Comparison of ENCODE assay signal across 9 cellular contexts in genomic region chr2:143083636-143084035, GRCh38. TPM values are rescaled to one million over a fixed set of nuclear protein-coding genes. Genes with fewer than 3 reads are reported as not detected.
DNase-seq lines count a peak whose midpoint lies in the region; ATAC-seq and TF ChIP-seq lines count a peak whose summit lies in the region.
"Had no signal": no experiment of that assay in that cellular context is flagged by ENCODE, and none has a peak within 500 bp of the region (broad histone marks: within the 10 kb centered on the region; RNA-seq: fewer than 3 reads in every experiment).

No MANE protein-coding gene starts in this region.

- H3K36me3 ChIP-seq in right atrium auricular region, result no peaks in the 10 kb centered on the region

- H3K27ac ChIP-seq in right atrium auricular region, result no peak overlapping the region
- H3K27ac ChIP-seq: C4-2B had no signal

- H3K27me3 Mint-ChIP-seq in activated CD8-positive, alpha-beta memory T cell treated with anti-CD3 and anti-CD28 coated beads, Interleukin-2, amount 10 ng/mL, durations not matched to agents 7 days and 5 days, result no peaks in the 10 kb centered on the region
- no peaks in the 10 kb centered on the region for H3K27me3 Mint-ChIP-seq in stimulated activated memory B cell treated with anti-CD40 and anti-IgM and Interleukin-4, amounts not matched to agents 10 μg/mL and 1 μg/mL and 100 μg/mL, for 72 hours

- H3K4me3 ChIP-seq in NB4 (ENCODE audit: low read depth, low read length), result no peak overlapping the region
- no peak overlapping the region for H3K4me3 ChIP-seq in right atrium auricular region

- H3K4me1 ChIP-seq in right atrium auricular region, result no peaks in the 10 kb centered on the region

- H3K9me3 ChIP-seq in right atrium auricular region, result peaks cover 0 to 9% of the 10 kb centered on the region in 2 donors

- CTCF ChIA-PET in activated CD8-positive, alpha-beta memory T cell treated with anti-CD3 and anti-CD28 coated beads, Interleukin-2, amount 10 ng/mL, durations not matched to agents 7 days and 5 days (lab: Charles Lee), result interaction anchor here (0.7 to 3.8 kb wide), 7 partner anchors 13 to 176 kb away, joined by 3 to 13 read pairs (median 5); no protein-coding TSS in a partner anchor

- TF ChIP-seq CTCF in NB4 (IDR thresholded peaks at IDR 0.05; ENCODE audit: low read depth, low read length) (no peak), right atrium auricular region (IDR thresholded peaks at IDR 0.05) (no peak)

- peak overlapping the region; percentile 71 for H3K27ac Mint-ChIP-seq in activated CD8-positive, alpha-beta memory T cell treated with anti-CD3 and anti-CD28 coated beads, Interleukin-2, amount 10 ng/mL, durations not matched to agents 7 days and 5 days
- no peak overlapping the region for H3K27ac Mint-ChIP-seq in stimulated activated memory B cell treated with anti-CD40 and anti-IgM and Interleukin-4, amounts not matched to agents 10 μg/mL and 1 μg/mL and 100 μg/mL, for 72 hours

- TF ChIP-seq POLR2A in NB4 (IDR thresholded peaks at IDR 0.05; ENCODE audit: extremely low read depth, insufficient read length), result no peak

- H3K27me3 ChIP-seq in right atrium auricular region, result no peaks in the 10 kb centered on the region

- peaks cover 41% of the 10 kb centered on the region for H3K4me1 Mint-ChIP-seq in activated CD8-positive, alpha-beta memory T cell treated with anti-CD3 and anti-CD28 coated beads, Interleukin-2, amount 10 ng/mL, durations not matched to agents 7 days and 5 days
- peaks cover 6% of the 10 kb centered on the region for H3K4me1 Mint-ChIP-seq in stimulated activated memory B cell treated with anti-CD40 and anti-IgM and Interleukin-4, amounts not matched to agents 10 μg/mL and 1 μg/mL and 100 μg/mL, for 72 hours

- peak; percentile 76 for ATAC-seq in activated CD8-positive, alpha-beta memory T cell treated with anti-CD3 and anti-CD28 coated beads, Interleukin-2, amount 10 ng/mL, durations not matched to agents 7 days and 5 days
- ATAC-seq in stimulated activated memory B cell treated with anti-CD40 and anti-IgM and Interleukin-4, amounts not matched to agents 10 μg/mL and 1 μg/mL and 100 μg/mL, for 72 hours, result peak; percentile 57

- H3K9me3 Mint-ChIP-seq in activated CD8-positive, alpha-beta memory T cell treated with anti-CD3 and anti-CD28 coated beads, Interleukin-2, amount 10 ng/mL, durations not matched to agents 7 days and 5 days (ENCODE audit: low read depth), result no peaks in the 10 kb centered on the region
- H3K9me3 Mint-ChIP-seq in stimulated activated memory B cell treated with anti-CD40 and anti-IgM and Interleukin-4, amounts not matched to agents 10 μg/mL and 1 μg/mL and 100 μg/mL, for 72 hours, result no peaks in the 10 kb centered on the region

- H3K4me3 Mint-ChIP-seq in activated CD8-positive, alpha-beta memory T cell treated with anti-CD3 and anti-CD28 coated beads, Interleukin-2, amount 10 ng/mL, durations not matched to agents 7 days and 5 days, result peak overlapping the region; percentile 12
- H3K4me3 Mint-ChIP-seq in stimulated activated memory B cell treated with anti-CD40 and anti-IgM and Interleukin-4, amounts not matched to agents 10 μg/mL and 1 μg/mL and 100 μg/mL, for 72 hours, result no peak overlapping the region

- H3K36me3 Mint-ChIP-seq in activated CD8-positive, alpha-beta memory T cell treated with anti-CD3 and anti-CD28 coated beads, Interleukin-2, amount 10 ng/mL, durations not matched to agents 7 days and 5 days, result peaks cover 1% of the 10 kb centered on the region
- H3K36me3 Mint-ChIP-seq in stimulated activated memory B cell treated with anti-CD40 and anti-IgM and Interleukin-4, amounts not matched to agents 10 μg/mL and 1 μg/mL and 100 μg/mL, for 72 hours, result no peaks in the 10 kb centered on the region

- DNase-seq in activated CD8-positive, alpha-beta memory T cell treated with anti-CD3 and anti-CD28 coated beads, Interleukin-2, amount 10 ng/mL, durations not matched to agents 7 days and 5 days, result no peak
- DNase-seq in activated CD8-positive, alpha-beta memory T cell treated with anti-CD3 and anti-CD28 coated beads, Interleukin-2, amount 50 U/mL, for 48 hours, result no peak
- DNase-seq in NB4 (ENCODE audit: low read depth) (peak; percentile 68), dedifferentiated amniotic fluid mesenchymal stem cell (ENCODE audit: extremely low spot score) (peak; percentile 79), NCI-H1436 (lab: John Stamatoyannopoulos, UW) (no peak), right atrium auricular region (ENCODE audit: low spot score) (no peak)
- no peak for DNase-seq in stimulated activated CD4-positive, alpha-beta T cell treated with anti-CD3 and anti-CD28 coated beads, Interleukin-4, amount 100 ng/mL, for 24 hours

RNA-seq across cellular contexts. Expression of gene ARHGAP15, which starts 45.6 kb away (rescaled TPM):
- total RNA-seq in activated CD8-positive, alpha-beta memory T cell treated with anti-CD3 and anti-CD28 coated beads, Interleukin-2, amount 10 ng/mL, durations not matched to agents 7 days and 5 days, result 100 to 1,000 TPM; 101 to 152 TPM
- total RNA-seq in right atrium auricular region, result 1 to 10 TPM; 2.6 to 6.9 TPM

Comparison
In these comparisons a context has a peak if more than half of its experiments do, and no peak if none do; other contexts are left out.
1. DNase-seq: peak in NB4 (single experiment) and dedifferentiated amniotic fluid mesenchymal stem cell (single experiment); none in activated CD8-positive, alpha-beta memory T cell treated with anti-CD3 and anti-CD28 coated beads, Interleukin-2, amount 10 ng/mL, durations not matched to agents 7 days and 5 days (single experiment), activated CD8-positive, alpha-beta memory T cell treated with anti-CD3 and anti-CD28 coated beads, Interleukin-2, amount 50 U/mL, for 48 hours (single experiment), stimulated activated CD4-positive, alpha-beta T cell treated with anti-CD3 and anti-CD28 coated beads, Interleukin-4, amount 100 ng/mL, for 24 hours (single experiment), NCI-H1436 (single experiment) and right atrium auricular region (single experiment).
2. RNA of gene ARHGAP15, which starts 45.6 kb away (total RNA-seq): 101 to 152 TPM in activated CD8-positive, alpha-beta memory T cell treated with anti-CD3 and anti-CD28 coated beads, Interleukin-2, amount 10 ng/mL, durations not matched to agents 7 days and 5 days; 2.6 to 6.9 TPM in right atrium auricular region; every median in the first group is over 10 times any median in the second.